ENCODE assay signal across 15 cellular contexts in the genomic region with DNA sequence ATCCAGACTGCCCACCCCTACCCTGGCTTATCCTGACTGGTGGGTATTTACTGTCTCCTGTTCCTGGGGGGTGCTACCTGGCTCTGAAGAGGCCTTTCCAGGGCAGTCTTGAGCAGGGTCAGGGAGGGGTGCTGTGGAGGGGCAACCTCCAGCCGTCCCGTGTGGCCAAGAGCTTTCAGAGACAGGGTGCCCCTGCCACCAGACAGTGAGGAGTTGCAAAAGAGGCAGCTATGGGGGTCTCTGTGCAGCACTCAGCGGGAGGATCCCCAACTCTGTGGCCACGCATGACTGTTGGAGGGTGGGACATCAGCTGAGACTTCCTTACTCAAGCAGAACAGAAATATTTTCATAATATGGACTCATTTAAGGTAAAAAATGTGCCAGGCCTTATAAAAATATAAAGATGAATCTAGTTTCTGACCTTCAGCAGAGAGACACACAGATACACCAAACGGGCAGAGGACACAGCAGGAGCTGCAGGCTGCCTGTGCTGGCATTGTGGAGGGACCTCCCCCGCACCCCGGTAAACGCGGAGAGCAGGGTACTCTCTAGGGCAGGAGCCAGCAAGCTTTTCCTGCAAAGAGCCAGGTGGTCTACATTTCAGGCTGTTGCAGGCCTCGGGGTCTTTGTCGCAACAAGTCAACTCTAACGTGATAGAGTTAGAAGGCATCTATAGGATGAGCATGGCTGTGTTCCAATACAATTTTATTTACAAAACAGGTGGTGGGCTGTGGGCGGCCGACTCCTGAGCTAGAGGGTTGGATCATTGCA.
DNase-seq lines count a peak whose midpoint lies in the region; ATAC-seq and TF ChIP-seq lines count a peak whose summit lies in the region.
"Had no signal": no experiment of that assay in that cellular context is flagged by ENCODE, and none has a peak within 500 bp of the region (broad histone marks: within the 10 kb centered on the region; RNA-seq: fewer than 3 reads in every experiment).

No MANE protein-coding gene starts in this region.

- H2BK120ac ChIP-seq in neuronal stem cell (ENCODE audit: low read depth, low read length) = no peak overlapping the region

- H3K18ac ChIP-seq in neuronal stem cell (ENCODE audit: low read length) = peak overlapping the region; percentile 58

- H2AFZ ChIP-seq in neuronal stem cell (ENCODE audit: low read length) = no peak overlapping the region

- H3K9ac ChIP-seq in neuronal stem cell (ENCODE audit: low read depth, low read length, poor library complexity) = no peak overlapping the region
- H3K9ac ChIP-seq: SK-N-SH had no signal

- no peak overlapping the region for H3K4me2 ChIP-seq in neuronal stem cell (ENCODE audit: insufficient read depth, low read length, poor library complexity, severe bottlenecking)
- H3K4me2 ChIP-seq: SK-N-SH had no signal

- H3K4ac ChIP-seq in neuronal stem cell (ENCODE audit: low read length) = no peak overlapping the region

- POLR2A ChIA-PET in WTC11 (lab: Charles Lee) = no interaction called here

- no peak overlapping the region for H3K23ac ChIP-seq in neuronal stem cell (ENCODE audit: low read depth, low read length, poor library complexity)

- H3K27me3 Mint-ChIP-seq in WTC11 (ENCODE audit: low read depth) = peaks cover 7% of the 10 kb centered on the region; the same call in 1 of the 2 replicates

- TF ChIP-seq POLR2A in heart left ventricle (IDR thresholded peaks at IDR 0.05) = no peak
- TF ChIP-seq POLR2A in vagina (IDR thresholded peaks at IDR 0.05) = no peak

- no peaks in the 10 kb centered on the region for H3K9me3 ChIP-seq in heart left ventricle
- H3K9me3 ChIP-seq in neuronal stem cell (replicated peaks in 1 of 2; ENCODE audit: control insufficient read depth in 2 of 2, insufficient read depth in 1 of 2, low read depth in 1 of 2, low read length in 2 of 2) = no peaks in the 10 kb centered on the region
- H3K9me3 ChIP-seq in vagina = no peaks in the 10 kb centered on the region
- H3K9me3 ChIP-seq: SK-N-SH had no signal

- H3K4me1 ChIP-seq in heart left ventricle = peaks cover 0 to 49% (median 23%) of the 10 kb centered on the region in 12 donors
- H3K4me1 ChIP-seq in neuronal stem cell (ENCODE audit: control insufficient read depth in 2 of 2, insufficient read depth in 1 of 2, low read depth in 1 of 2, low read length in 2 of 2) = peaks cover 0 to 17% of the 10 kb centered on the region in 2 donors
- peaks cover 15% of the 10 kb centered on the region for H3K4me1 ChIP-seq in vagina

- H3K4me1 Mint-ChIP-seq in WTC11 = peaks cover 37% of the 10 kb centered on the region

- no peak overlapping the region for H2BK15ac ChIP-seq in neuronal stem cell (ENCODE audit: low read length)

- no peak overlapping the region for H3K27ac Mint-ChIP-seq in WTC11

- no peak overlapping the region for H3K4me3 Mint-ChIP-seq in WTC11

- H3K4me3 ChIP-seq in heart left ventricle (no peak overlapping the region), coronary artery (no peak overlapping the region), neuronal stem cell (ENCODE audit: low read length in 2 of 2) (no peak overlapping the region), vagina (no peak overlapping the region)

- no peaks in the 10 kb centered on the region for H3K36me3 Mint-ChIP-seq in WTC11

- ATAC-seq in heart left ventricle = no peak
- no peak for ATAC-seq in WTC11

- WGBS in heart left ventricle, 4 donors = 74 to 89% (median 80%) methylated on average over 14 of the region's 14 CpGs
- no CpG with 5 or more reads among the region's 14 CpGs for WGBS in neuronal stem cell (ENCODE audit: extremely low coverage in 2 of 2, insufficient read length in 2 of 2, insufficient replicate concordance in 1 of 2), 2 donors

- peak overlapping the region; percentile 5 for H3K14ac ChIP-seq in neuronal stem cell (ENCODE audit: low read length)

- H4K8ac ChIP-seq in neuronal stem cell (ENCODE audit: low read depth, low read length) = peak overlapping the region; percentile 58

- H3K27ac ChIP-seq in heart left ventricle (no peak overlapping the region), coronary artery (peak overlapping the region in 1 of 2 donors; percentile 7), neuronal stem cell (replicated peaks; ENCODE audit: low read length) (no peak overlapping the region), vagina (no peak overlapping the region)

- peak; percentile 51 for DNase-seq in cardiac septum (ENCODE audit: low spot score)
- DNase-seq in heart left ventricle = no peak
- peak; percentile 53 for DNase-seq in coronary artery (ENCODE audit: low spot score)
- DNase-seq in neuronal stem cell (ENCODE audit: low spot score) = no peak
- peak; percentile 67 to 79 for DNase-seq in vagina (ENCODE audit: extremely low spot score in 2 of 2)
- DNase-seq in WTC11 (ENCODE audit: low spot score) = no peak
- DNase-seq in occipital lobe (lab: John Stamatoyannopoulos, UW) = no peak
- DNase-seq in COLO829 (ENCODE audit: low spot score) = no peak
- DNase-seq: 8988T, NCI-H1436 treated with DMSO at 0.1 percent for 48 hours, NCI-H2081 treated with DMSO at 0.1 percent for 48 hours, NCI-H345, NCI-H526, SHP77 had no signal

- H4K91ac ChIP-seq in neuronal stem cell (ENCODE audit: low read depth, low read length, poor library complexity) = no peak overlapping the region

- no peaks in the 10 kb centered on the region for H3K27me3 ChIP-seq in heart left ventricle
- H3K27me3 ChIP-seq in neuronal stem cell (ENCODE audit: control insufficient read depth in 3 of 3, insufficient read depth in 3 of 3, low read depth in 1 of 3, low read length in 3 of 3) = peaks cover 0 to 4% (median 0%) of the 10 kb centered on the region in 3 experiments
- H3K27me3 ChIP-seq in vagina = no peaks in the 10 kb centered on the region

- peak overlapping the region; percentile 36 for H2AK5ac ChIP-seq in neuronal stem cell (ENCODE audit: low read depth, low read length)

- H3K9me3 Mint-ChIP-seq in WTC11 = 0 out of 2 replicates have a peak, but pooled peaks cover 3% of the 10 kb centered on the region

- peak overlapping the region; percentile 47 for H2BK12ac ChIP-seq in neuronal stem cell (ENCODE audit: low read length)

- H3K79me1 ChIP-seq in neuronal stem cell (ENCODE audit: low read depth, low read length) = no peaks in the 10 kb centered on the region

- TF ChIP-seq CTCF in heart left ventricle (IDR thresholded peaks at IDR 0.05) = no peak
- no peak for TF ChIP-seq CTCF in coronary artery (IDR thresholded peaks at IDR 0.05)
- TF ChIP-seq CTCF in vagina (IDR thresholded peaks at IDR 0.05) = no peak
- TF ChIP-seq CTCF in WTC11 (IDR thresholded peaks at IDR 0.05) = no peak

- intact Hi-C loops in cardiac septum (cut with DNase I) (no loop called here), heart left ventricle (cut with DNase I) (no loop called here), vagina (cut with DNase I) (no loop called here)

- CTCF ChIA-PET in WTC11 (lab: Charles Lee) = interaction anchor here (1.3 kb wide), 1 partner anchor 267 kb away, joined by 3 read pairs; no protein-coding TSS in a partner anchor

- H2BK5ac ChIP-seq in neuronal stem cell (ENCODE audit: low read length) = no peak overlapping the region

- H3K36me3 ChIP-seq in heart left ventricle (no peaks in the 10 kb centered on the region), neuronal stem cell (replicated peaks in 1 of 2; ENCODE audit: control insufficient read depth in 2 of 2, insufficient read depth in 2 of 2, low read length in 2 of 2) (no peaks in the 10 kb centered on the region), vagina (no peaks in the 10 kb centered on the region)

TF ChIP-seq in WTC11, 78 proteins besides CTCF, POLR2A, EP300 and RAD21 (continues in another document):
- no peak for TF ChIP-seq NR1H2 (CRISPR knock-in tag; IDR thresholded peaks at IDR 0.05)
- TF ChIP-seq ZSCAN18 (CRISPR knock-in tag; IDR thresholded peaks at IDR 0.05) = no peak
- TF ChIP-seq ZNF416 (CRISPR knock-in tag; IDR thresholded peaks at IDR 0.05) = no peak
- no peak for TF ChIP-seq ZBTB21 (CRISPR knock-in tag; IDR thresholded peaks at IDR 0.05; ENCODE audit: borderline replicate concordance)
- TF ChIP-seq, protein P1, sequence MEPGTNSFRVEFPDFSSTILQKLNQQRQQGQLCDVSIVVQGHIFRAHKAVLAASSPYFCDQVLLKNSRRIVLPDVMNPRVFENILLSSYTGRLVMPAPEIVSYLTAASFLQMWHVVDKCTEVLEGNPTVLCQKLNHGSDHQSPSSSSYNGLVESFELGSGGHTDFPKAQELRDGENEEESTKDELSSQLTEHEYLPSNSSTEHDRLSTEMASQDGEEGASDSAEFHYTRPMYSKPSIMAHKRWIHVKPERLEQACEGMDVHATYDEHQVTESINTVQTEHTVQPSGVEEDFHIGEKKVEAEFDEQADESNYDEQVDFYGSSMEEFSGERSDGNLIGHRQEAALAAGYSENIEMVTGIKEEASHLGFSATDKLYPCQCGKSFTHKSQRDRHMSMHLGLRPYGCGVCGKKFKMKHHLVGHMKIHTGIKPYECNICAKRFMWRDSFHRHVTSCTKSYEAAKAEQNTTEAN (CRISPR knock-in tag; IDR thresholded peaks at IDR 0.05) = no peak
- no peak for TF ChIP-seq ZNF232 (CRISPR knock-in tag; IDR thresholded peaks at IDR 0.05)
- TF ChIP-seq HMGA2 (CRISPR knock-in tag; IDR thresholded peaks at IDR 0.05) = no peak

Comparison
In these comparisons a context has a peak if more than half of its experiments do, and no peak if none do; other contexts are left out.
1. DNase-seq: peak in cardiac septum (single experiment), coronary artery (single experiment) and vagina (2 of 2); none in heart left ventricle (0 of 5), neuronal stem cell (single experiment), WTC11 (single experiment), occipital lobe (single experiment) and COLO829 (single experiment).